Comparison of ENCODE assay signal across 1 cellular context in genomic region chr15:62566248-62566647, GRCh38.
TF ChIP-seq lines count a peak whose summit lies in the region.

No MANE protein-coding gene starts in this region.

TF ChIP-seq in GM23338, 12 proteins besides CTCF, POLR2A, EP300 and RAD21 (continued from another document):
- TF ChIP-seq ZNF462 (CRISPR knock-in tag; IDR thresholded peaks at IDR 0.05): no peak
- no peak for TF ChIP-seq EZH2phosphoT487 (IDR thresholded peaks at IDR 0.05; ENCODE audit: unreplicated experiment)
- no peak for TF ChIP-seq NANOG (IDR thresholded peaks at IDR 0.05; ENCODE audit: borderline replicate concordance)
- no peak for TF ChIP-seq POLR2AphosphoS5 (IDR thresholded peaks at IDR 0.05; ENCODE audit: low read depth)
- TF ChIP-seq STAT1 (IDR thresholded peaks at IDR 0.05; ENCODE audit: unreplicated experiment): no peak
- TF ChIP-seq EZH2 (IDR thresholded peaks at IDR 0.05; ENCODE audit: low read depth, unreplicated experiment): no peak
- no peak for TF ChIP-seq JUNB (IDR thresholded peaks at IDR 0.05; ENCODE audit: unreplicated experiment)
- TF ChIP-seq, protein P1, sequence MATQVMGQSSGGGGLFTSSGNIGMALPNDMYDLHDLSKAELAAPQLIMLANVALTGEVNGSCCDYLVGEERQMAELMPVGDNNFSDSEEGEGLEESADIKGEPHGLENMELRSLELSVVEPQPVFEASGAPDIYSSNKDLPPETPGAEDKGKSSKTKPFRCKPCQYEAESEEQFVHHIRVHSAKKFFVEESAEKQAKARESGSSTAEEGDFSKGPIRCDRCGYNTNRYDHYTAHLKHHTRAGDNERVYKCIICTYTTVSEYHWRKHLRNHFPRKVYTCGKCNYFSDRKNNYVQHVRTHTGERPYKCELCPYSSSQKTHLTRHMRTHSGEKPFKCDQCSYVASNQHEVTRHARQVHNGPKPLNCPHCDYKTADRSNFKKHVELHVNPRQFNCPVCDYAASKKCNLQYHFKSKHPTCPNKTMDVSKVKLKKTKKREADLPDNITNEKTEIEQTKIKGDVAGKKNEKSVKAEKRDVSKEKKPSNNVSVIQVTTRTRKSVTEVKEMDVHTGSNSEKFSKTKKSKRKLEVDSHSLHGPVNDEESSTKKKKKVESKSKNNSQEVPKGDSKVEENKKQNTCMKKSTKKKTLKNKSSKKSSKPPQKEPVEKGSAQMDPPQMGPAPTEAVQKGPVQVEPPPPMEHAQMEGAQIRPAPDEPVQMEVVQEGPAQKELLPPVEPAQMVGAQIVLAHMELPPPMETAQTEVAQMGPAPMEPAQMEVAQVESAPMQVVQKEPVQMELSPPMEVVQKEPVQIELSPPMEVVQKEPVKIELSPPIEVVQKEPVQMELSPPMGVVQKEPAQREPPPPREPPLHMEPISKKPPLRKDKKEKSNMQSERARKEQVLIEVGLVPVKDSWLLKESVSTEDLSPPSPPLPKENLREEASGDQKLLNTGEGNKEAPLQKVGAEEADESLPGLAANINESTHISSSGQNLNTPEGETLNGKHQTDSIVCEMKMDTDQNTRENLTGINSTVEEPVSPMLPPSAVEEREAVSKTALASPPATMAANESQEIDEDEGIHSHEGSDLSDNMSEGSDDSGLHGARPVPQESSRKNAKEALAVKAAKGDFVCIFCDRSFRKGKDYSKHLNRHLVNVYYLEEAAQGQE (IDR thresholded peaks at IDR 0.05; ENCODE audit: unreplicated experiment): no peak
- TF ChIP-seq ZNF331 (CRISPR knock-in tag; IDR thresholded peaks at IDR 0.05; ENCODE audit: low read depth): no peak
- no peak for TF ChIP-seq ZNF114 (CRISPR knock-in tag; IDR thresholded peaks at IDR 0.05)
